ENCODE assay signal across 24 cellular contexts in the genomic region with DNA sequence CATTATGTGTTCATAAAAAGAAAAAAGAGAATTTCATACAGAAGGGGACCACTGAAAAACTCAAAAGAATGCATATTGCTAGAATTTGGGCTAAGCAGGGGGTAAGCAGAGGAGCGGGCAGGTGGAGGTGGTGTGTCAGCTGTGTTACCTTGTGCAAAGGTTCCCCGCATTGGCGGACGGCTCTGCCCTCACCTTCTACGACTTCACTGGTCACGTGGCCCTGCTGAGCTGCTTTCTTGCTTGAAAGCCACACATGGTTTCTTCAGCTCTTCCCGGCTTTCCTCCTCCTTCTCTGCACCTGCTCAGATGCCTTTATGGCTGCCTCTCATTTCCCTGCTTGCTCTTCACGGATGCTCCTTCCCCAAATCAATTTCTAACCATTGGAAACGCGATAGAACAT.
"Had no signal": no experiment of that assay in that cellular context is flagged by ENCODE, and none has a peak within 500 bp of the region (broad histone marks: within the 10 kb centered on the region; RNA-seq: fewer than 3 reads in every experiment).

No MANE protein-coding gene starts in this region.

- H3K4me1 ChIP-seq: right lobe of liver had no signal

- H3K27ac ChIP-seq: epithelial cell of prostate, esophagus squamous epithelium, hepatocyte, right lobe of liver, skin epidermis, vagina had no signal

- H3K9me3 ChIP-seq: adrenal gland, esophagus squamous epithelium, right lobe of liver, vagina had no signal

- DNase-seq: activated CD4-positive, alpha-beta memory T cell treated with anti-CD3 and anti-CD28 coated beads for 36 hours; activated CD4-positive, alpha-beta T cell treated with anti-CD3 and anti-CD28 coated beads, Interleukin-2, amount 10 ng/mL, durations not matched to agents 24 days and 14 days; activated CD4-positive, CD25-positive, alpha-beta regulatory T cell treated with anti-CD3 and anti-CD28 coated beads, Interleukin-2, amount 50 U/mL, for 72 hours; activated CD8-positive, alpha-beta memory T cell treated with anti-CD3 and anti-CD28 coated beads, Interleukin-2, amount 50 U/mL, for 4 hours; activated effector memory CD4-positive, alpha-beta T cell treated with anti-CD3 and anti-CD28 coated beads, Interleukin-2, amount 50 U/mL, for 16 hours; activated naive CD4-positive, alpha-beta T cell treated with anti-CD3 and anti-CD28 coated beads for 36 hours; activated naive CD8-positive, alpha-beta T cell treated with anti-CD3 and anti-CD28 coated beads for 36 hours; activated T-cell treated with anti-CD3 and anti-CD28 coated beads, Interleukin-2, amount 50 U/mL, for 1 hour; central memory CD4-positive, alpha-beta T cell; esophagus squamous epithelium; left cardiac atrium; left ventricle myocardium superior; naive thymus-derived CD8-positive, alpha-beta T cell; right lobe of liver; stimulated activated CD4-positive, alpha-beta T cell treated with anti-CD3 and anti-CD28 coated beads, Interleukin-4, amount 100 ng/mL, for 24 hours; stimulated activated naive CD8-positive, alpha-beta T cell treated with anti-CD3 and anti-CD28 coated beads, Interleukin-15, amount 100 ng/mL, for 72 hours; T-helper 17 cell; T1000 had no signal

- ATAC-seq: naive thymus-derived CD8-positive, alpha-beta T cell; right lobe of liver; stimulated activated memory B cell treated with anti-CD40 and anti-IgM and Interleukin-4, amounts not matched to agents 10 μg/mL and 1 μg/mL and 100 μg/mL, for 72 hours; stimulated activated naive CD8-positive, alpha-beta T cell treated with anti-CD3 and anti-CD28 coated beads, Interleukin-15, amount 100 ng/mL, for 72 hours; T-helper 17 cell had no signal

- H3K79me2 ChIP-seq: hepatocyte had no signal

- H2AFZ ChIP-seq: hepatocyte had no signal

- H3K4me3 ChIP-seq: adrenal gland, esophagus squamous epithelium, hepatocyte, right lobe of liver, skin epidermis, vagina had no signal

- H3K4me2 ChIP-seq: hepatocyte had no signal

- H3K27me3 ChIP-seq: adrenal gland, esophagus squamous epithelium, hepatocyte, right lobe of liver, vagina had no signal
